10 cellular contexts compared by ENCODE assay signal in the genomic region with DNA sequence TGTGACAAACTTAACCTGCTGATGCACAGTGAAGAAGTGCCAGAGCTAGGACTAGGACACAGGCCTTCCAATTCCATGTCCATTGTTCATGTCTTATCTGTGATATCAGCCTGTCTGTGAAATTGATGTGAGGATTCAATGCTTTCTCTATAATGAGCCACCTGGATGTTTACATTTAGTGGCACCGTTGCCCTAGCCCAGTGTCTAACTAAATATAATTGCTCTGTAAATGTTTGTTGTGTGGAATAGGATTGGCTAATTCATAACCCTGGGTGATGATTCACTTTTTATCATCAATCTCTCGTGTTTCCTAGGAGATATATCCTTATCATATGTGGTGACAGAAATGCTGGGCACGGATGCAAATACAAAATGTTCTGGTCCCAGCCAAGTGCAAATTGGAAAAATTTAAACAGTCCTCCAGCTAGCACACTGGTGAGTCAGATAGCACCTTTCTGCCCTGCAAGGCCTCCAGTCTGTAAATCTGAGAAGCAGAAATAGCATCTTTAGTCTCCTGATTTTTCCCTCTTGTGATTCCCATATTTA. TPM values are rescaled to one million over a fixed set of nuclear protein-coding genes. Genes with fewer than 3 reads are reported as not detected.
DNase-seq lines count a peak whose midpoint lies in the region; ATAC-seq and TF ChIP-seq lines count a peak whose summit lies in the region.
"Had no signal": no experiment of that assay in that cellular context is flagged by ENCODE, and none has a peak within 500 bp of the region (broad histone marks: within the 10 kb centered on the region; RNA-seq: fewer than 3 reads in every experiment).

No MANE protein-coding gene starts in this region.

- H3K9ac ChIP-seq in Karpas-422 (ENCODE audit: low read length), result no peak overlapping the region

- intact Hi-C loops in left ventricle myocardium superior (cut with micrococcal nuclease) (no loop called here), sigmoid colon (cut with DNase I) (no loop called here)

- DNase-seq in D341Med (ENCODE audit: low spot score) (peak; percentile 28), NCI-H128 (lab: John Stamatoyannopoulos, UW; ENCODE audit: unreplicated experiment) (peak; percentile 14), SHP77 treated with DMSO at 0.1 percent for 48 hours (lab: John Stamatoyannopoulos, UW) (peak; percentile 97), left ventricle myocardium superior (no peak), sigmoid colon (no peak), Karpas-422 (no peak)
- DNase-seq: stimulated activated CD4-positive, alpha-beta T cell treated with anti-CD3 and anti-CD28 coated beads, Interleukin-4, amount 100 ng/mL, for 24 hours; upper lobe of right lung had no signal

- no peak for TF ChIP-seq EP300 in sigmoid colon (IDR thresholded peaks at IDR 0.05)

- no peak overlapping the region for H3K4me2 ChIP-seq in Karpas-422 (ENCODE audit: low read depth, low read length, poor library complexity, severe bottlenecking)

- ATAC-seq in left ventricle myocardium superior, result peak; percentile 90
- no peak for ATAC-seq in GM19023 (IDR thresholded peaks at IDR 0.05; ENCODE audit: unreplicated experiment)
- no peak for ATAC-seq in HG03280 (IDR thresholded peaks at IDR 0.05; ENCODE audit: unreplicated experiment)
- ATAC-seq: upper lobe of right lung had no signal

- no peaks in the 10 kb centered on the region for H3K9me2 ChIP-seq in Karpas-422 (replicated peaks; ENCODE audit: insufficient read depth, low read length)

- no peak overlapping the region for H2AFZ ChIP-seq in Karpas-422 (ENCODE audit: low read length)

- H3K27ac ChIP-seq in sigmoid colon (no peak overlapping the region), Karpas-422 (ENCODE audit: low read length) (no peak overlapping the region)
- H3K27ac ChIP-seq: upper lobe of right lung had no signal

- H3K9me3 ChIP-seq in sigmoid colon (no peaks in the 10 kb centered on the region), Karpas-422 (ENCODE audit: low read length) (no peaks in the 10 kb centered on the region)
- H3K9me3 ChIP-seq: upper lobe of right lung had no signal

- 12 to 55% methylated on average over 3 of the region's 3 CpGs for WGBS in sigmoid colon, 2 donors

- no peaks in the 10 kb centered on the region for H3K36me3 ChIP-seq in sigmoid colon
- H3K36me3 ChIP-seq in Karpas-422 (ENCODE audit: insufficient read depth, low read length), result no peaks in the 10 kb centered on the region
- H3K36me3 ChIP-seq: upper lobe of right lung had no signal

- H3K4me1 ChIP-seq in sigmoid colon, result no peaks in the 10 kb centered on the region
- no peaks in the 10 kb centered on the region for H3K4me1 ChIP-seq in Karpas-422 (ENCODE audit: low read length)
- H3K4me1 ChIP-seq: upper lobe of right lung had no signal

- TF ChIP-seq POLR2A in sigmoid colon (IDR thresholded peaks at IDR 0.05), result no peak

- no peak for TF ChIP-seq CTCF in sigmoid colon (IDR thresholded peaks at IDR 0.05)

- H3K27me3 ChIP-seq in sigmoid colon, result no peaks in the 10 kb centered on the region
- H3K27me3 ChIP-seq in Karpas-422 (ENCODE audit: low read length), result no peaks in the 10 kb centered on the region
- H3K27me3 ChIP-seq: upper lobe of right lung had no signal

- no peaks in the 10 kb centered on the region for H3K79me2 ChIP-seq in Karpas-422 (ENCODE audit: low read length)

- H3K4me3 ChIP-seq in sigmoid colon, result no peak overlapping the region
- H3K4me3 ChIP-seq in Karpas-422 (ENCODE audit: low read length), result no peak overlapping the region
- H3K4me3 ChIP-seq: upper lobe of right lung had no signal

- no peaks in the 10 kb centered on the region for H4K20me1 ChIP-seq in Karpas-422 (ENCODE audit: insufficient read depth, low read depth, low read length)

RNA-seq across cellular contexts. Expression of a gene that starts 46.9 kb away (rescaled TPM):
- total RNA-seq in left ventricle myocardium superior (34.1 TPM), sigmoid colon (10 to 100 TPM; 41.9 to 58.2 (median 46.7) TPM)
- 100 to 1,000 TPM in 1 of 3 donors, 10 to 100 TPM in 2; 46.1 to 116 (median 93.1) TPM for polyA plus RNA-seq in sigmoid colon
- total RNA-seq in Karpas-422 (2014; rRNA removed; shearing (Covaris generic); ENCODE audit: low replicate concordance), result not detected in 2 replicates

Comparison
In these comparisons a context has a peak if more than half of its experiments do, and no peak if none do; other contexts are left out.
1. DNase-seq: peak in D341Med (single experiment), NCI-H128 (single experiment) and SHP77 treated with DMSO at 0.1 percent for 48 hours (single experiment); none in left ventricle myocardium superior (single experiment), sigmoid colon (single experiment) and Karpas-422 (single experiment).
2. RNA of a gene that starts 46.9 kb away (total RNA-seq): 41.9 to 58.2 TPM in sigmoid colon and 34.1 TPM in left ventricle myocardium superior (single experiment); not detected in Karpas-422; every median in the first group is over 10 times any median in the second.